8 cellular contexts compared by ENCODE assay signal in genomic region chr4:138633505-138633904, GRCh38.
"Had no signal": no experiment of that assay in that cellular context is flagged by ENCODE, and none has a peak within 500 bp of the region (broad histone marks: within the 10 kb centered on the region; RNA-seq: fewer than 3 reads in every experiment).

No MANE protein-coding gene starts in this region.

- H3K9me3 Mint-ChIP-seq: GM23338, H9, IgD-negative memory B cell had no signal

- H2AFZ ChIP-seq: GM23338 had no signal

- H3K27ac Mint-ChIP-seq: GM23338, H9, IgD-negative memory B cell had no signal

- DNase-seq: H9, HCEC 1CT, KG1 had no signal

- H3K4me3 ChIP-seq: GM23338 had no signal

- H3K36me3 Mint-ChIP-seq: IgD-negative memory B cell had no signal

- H3K4me3 Mint-ChIP-seq: GM23338, H9, IgD-negative memory B cell had no signal

- H3K4me1 Mint-ChIP-seq: IgD-negative memory B cell had no signal

- H3K4me2 ChIP-seq: GM23338 had no signal

- ATAC-seq: GM23338 had no signal

- FAIRE-seq: H1, H54, HTR-8/SVneo had no signal
